ENCODE assay signal across 23 cellular contexts in the genomic region with DNA sequence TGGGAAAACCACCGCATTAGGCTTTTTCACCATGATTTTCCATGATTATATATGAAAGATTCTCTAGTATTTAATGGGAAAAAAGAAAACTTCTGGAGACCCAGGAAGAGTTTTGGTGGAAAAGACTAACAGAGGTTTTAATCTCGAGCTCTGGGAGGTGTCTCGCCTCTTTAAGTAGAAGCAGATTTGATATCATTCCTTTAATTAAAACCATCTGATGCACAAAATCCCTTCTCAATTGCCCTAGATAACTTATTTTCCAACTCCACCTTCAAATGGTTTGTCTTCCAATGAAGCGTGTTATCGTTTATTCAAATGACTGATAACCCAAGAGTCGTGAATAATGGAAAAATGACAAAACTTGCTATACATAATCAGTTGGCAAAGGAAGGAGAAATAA.
"Had no signal": no experiment of that assay in that cellular context is flagged by ENCODE, and none has a peak within 500 bp of the region (broad histone marks: within the 10 kb centered on the region; RNA-seq: fewer than 3 reads in every experiment).

No MANE protein-coding gene starts in this region.

- H3K36me3 ChIP-seq: brain microvascular endothelial cell, cardiac muscle cell, MG63 had no signal

- H3K4me3 ChIP-seq: cardiac muscle cell, MG63, PC-9 had no signal

- H3K27me3 ChIP-seq: brain microvascular endothelial cell, cardiac muscle cell, MG63 had no signal

- H3K27ac ChIP-seq: brain microvascular endothelial cell, cardiac muscle cell, PC-9 had no signal

- DNase-seq: activated CD4-positive, alpha-beta T cell treated with anti-CD3 and anti-CD28 coated beads for 48 hours; activated CD4-positive, alpha-beta T cell treated with anti-CD3 and anti-CD28 coated beads, Interleukin-2, amount 50 U/mL, for 48 hours; activated CD4-positive, CD25-positive, alpha-beta regulatory T cell treated with anti-CD3 and anti-CD28 coated beads, Interleukin-2, amount 50 U/mL, for 72 hours; activated CD8-positive, alpha-beta memory T cell treated with anti-CD3 and anti-CD28 coated beads, Interleukin-2, amount 10 ng/mL, durations not matched to agents 7 days and 5 days; activated effector memory CD4-positive, alpha-beta T cell treated with Interleukin-2 at 50 U/mL for 16 hours; activated naive CD4-positive, alpha-beta T cell; activated naive CD8-positive, alpha-beta T cell treated with anti-CD3 and anti-CD28 coated beads, Interleukin-2, amount 50 U/mL, for 24 hours; activated T-cell treated with anti-CD3 and anti-CD28 coated beads, Interleukin-2, amount 50 U/mL, for 24 hours; amygdala; brain microvascular endothelial cell; MG63; MV-4-11; NCI-H1092 treated with DMSO at 0.1 percent for 48 hours; NCI-H1417 treated with DMSO at 0.1 percent for 48 hours; NCI-H1694; NCI-H2029 treated with DMSO at 0.1 percent for 48 hours; NCI-H345; NCI-H510A; PC-9; SHP77 treated with DMSO at 0.1 percent for 48 hours; T-helper 17 cell; T-helper 9 cell had no signal

- H3K4me2 ChIP-seq: PC-9 had no signal

- H2AFZ ChIP-seq: PC-9 had no signal
